13 cellular contexts compared by ENCODE assay signal in genomic region chr2:61167587-61167986, GRCh38. TPM values are rescaled to one million over a fixed set of nuclear protein-coding genes. Genes with fewer than 3 reads are reported as not detected.
DNase-seq lines count a peak whose midpoint lies in the region; ATAC-seq and TF ChIP-seq lines count a peak whose summit lies in the region.
"Had no signal": no experiment of that assay in that cellular context is flagged by ENCODE, and none has a peak within 500 bp of the region (broad histone marks: within the 10 kb centered on the region; RNA-seq: fewer than 3 reads in every experiment).

No MANE protein-coding gene starts in this region.

- peak; percentile 15 for DNase-seq in DMS53 (lab: John Stamatoyannopoulos, UW)
- DNase-seq in DMS53 treated with DMSO at 0.1 percent for 48 hours (lab: John Stamatoyannopoulos, UW; ENCODE audit: unreplicated experiment), result no peak
- peak; percentile 79 for DNase-seq in HT-29 (ENCODE audit: low spot score)
- DNase-seq in amniotic epithelial cell (ENCODE audit: low read depth), result peak; percentile 36
- no peak for DNase-seq in left colon
- no peak for DNase-seq in GM10266 (ENCODE audit: extremely low spot score)
- no peak for DNase-seq in SHP77 treated with DMSO at 0.1 percent for 48 hours (lab: John Stamatoyannopoulos, UW)
- DNase-seq: AML-193; Caco-2; CD4-positive, alpha-beta T cell; DMS79 treated with DMSO at 0.1 percent for 48 hours; EL; H9 had no signal

- intact Hi-C loops in left colon (cut with DNase I, micrococcal nuclease), result no loop called here

- TF ChIP-seq CTCF in GM10266 (IDR thresholded peaks at IDR 0.05; ENCODE audit: control insufficient read depth, insufficient read depth, low read depth, missing control alignments), result no peak

- ATAC-seq in left colon, result peak; percentile 50

RNA-seq across cellular contexts. Expression of gene C2orf74, which starts 5.6 kb away (rescaled TPM):
- not detected in 2 replicates for total RNA-seq in HT-29 (2014; rRNA removed; shearing (Covaris generic))
- total RNA-seq in left colon, result 1 to 10 TPM; 2.0 to 2.2 TPM
- total RNA-seq: Caco-2 had no signal

Comparison
In these comparisons a context has a peak if more than half of its experiments do, and no peak if none do; other contexts are left out.
1. DNase-seq: peak in DMS53 (single experiment), HT-29 (single experiment) and amniotic epithelial cell (single experiment); none in DMS53 treated with DMSO at 0.1 percent for 48 hours (single experiment), left colon (0 of 2), GM10266 (single experiment) and SHP77 treated with DMSO at 0.1 percent for 48 hours (single experiment).